Comparison of ENCODE assay signal across 20 cellular contexts in genomic region chr7:19610194-19610943, GRCh38.
"Had no signal": no experiment of that assay in that cellular context is flagged by ENCODE, and none has a peak within 500 bp of the region (broad histone marks: within the 10 kb centered on the region; RNA-seq: fewer than 3 reads in every experiment).

No MANE protein-coding gene starts in this region.

- DNase-seq: activated CD4-positive, alpha-beta T cell treated with anti-CD3 and anti-CD28 coated beads for 4 hours; activated CD8-positive, alpha-beta memory T cell treated with anti-CD3 and anti-CD28 coated beads, Interleukin-2, amount 50 U/mL, for 48 hours; activated CD8-positive, alpha-beta T cell treated with anti-CD3 and anti-CD28 coated beads for 36 hours; activated naive CD8-positive, alpha-beta T cell treated with anti-CD3 and anti-CD28 coated beads, Interleukin-2, amount 50 U/mL, for 24 hours; activated T-cell treated with anti-CD3 and anti-CD28 coated beads, Interleukin-2, amount 50 U/mL, for 1 hour; amygdala; cerebellar nuclear complex; Karpas-422; NCI-H1092; NCI-H1417; NCI-H1930; NCI-H526; NCI-H82; RPMI8226; SHP77 had no signal

- H3K4me3 ChIP-seq: cardiac muscle cell, K562 had no signal

- ATAC-seq: activated CD4-positive, CD25-positive, alpha-beta regulatory T cell treated with anti-CD3 and anti-CD28 coated beads, Interleukin-2, amount 50 U/mL, for 24 hours; activated CD8-positive, alpha-beta T cell treated with anti-CD3 and anti-CD28 coated beads for 36 hours; activated naive CD4-positive, alpha-beta T cell treated with anti-CD3 and anti-CD28 coated beads, Interleukin-2, amount 50 U/mL, for 72 hours; activated naive CD8-positive, alpha-beta T cell treated with anti-CD3 and anti-CD28 coated beads, Interleukin-2, amount 50 U/mL, for 24 hours; K562; Panc1 had no signal

- H3K36me3 ChIP-seq: cardiac muscle cell had no signal

- H3K27me3 ChIP-seq: cardiac muscle cell had no signal

- H3K27ac ChIP-seq: cardiac muscle cell had no signal
